8 cellular contexts compared by ENCODE assay signal in the genomic region with DNA sequence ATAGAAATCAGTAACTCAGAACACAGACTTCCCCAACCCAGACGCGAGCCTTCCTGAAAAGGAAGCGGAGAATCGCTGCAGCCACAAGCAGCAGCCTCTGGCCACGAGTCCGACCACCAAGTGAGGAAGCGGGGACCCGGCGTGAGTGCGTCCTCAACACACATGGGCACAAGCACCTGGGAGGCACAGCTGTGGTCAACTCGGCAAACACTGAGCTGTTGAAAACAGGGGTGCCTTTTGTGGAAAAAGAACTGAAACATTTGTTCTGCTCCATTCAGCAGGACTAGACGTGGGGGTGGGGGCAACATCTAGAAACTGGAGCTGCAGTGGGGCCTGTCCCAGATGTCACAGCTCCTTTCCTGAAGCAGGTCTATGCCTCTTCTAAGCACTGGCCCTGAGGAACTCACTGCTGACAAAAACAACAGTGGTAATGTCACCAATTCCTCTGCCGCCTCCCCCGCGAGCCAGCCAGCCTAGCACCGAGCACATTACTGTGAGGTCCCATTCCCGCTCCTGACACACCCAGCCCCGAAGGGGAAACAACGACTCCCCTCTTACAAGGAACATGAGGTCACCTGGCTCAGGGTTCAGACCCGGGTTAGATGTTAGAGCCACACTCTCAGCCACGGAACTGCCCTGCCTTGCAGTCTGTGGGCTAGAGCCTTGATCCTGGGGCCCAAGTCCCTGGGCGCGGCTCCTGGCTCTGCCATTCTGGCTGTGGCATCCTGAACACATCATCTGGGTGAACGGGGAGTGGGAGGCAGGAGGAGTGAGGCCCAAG. TPM values are rescaled to one million over a fixed set of nuclear protein-coding genes. Genes with fewer than 3 reads are reported as not detected.
DNase-seq lines count a peak whose midpoint lies in the region; ATAC-seq, FAIRE-seq and TF ChIP-seq lines count a peak whose summit lies in the region.

No MANE protein-coding gene starts in this region.

- FAIRE-seq in GM12891 (lab: Jason Lieb, UNC) = peak; percentile 90

- H3K4me3 Mint-ChIP-seq in natural killer cell treated with Interleukin-12 subunit alpha and Interleukin-12 subunit beta and Interleukin-15 and Interleukin-18, amount 100 ng/mL, for 72 hours = peak overlapping the region; percentile 74

- no peaks in the 10 kb centered on the region for H3K27me3 Mint-ChIP-seq in natural killer cell treated with Interleukin-12 subunit alpha and Interleukin-12 subunit beta and Interleukin-15 and Interleukin-18, amount 100 ng/mL, for 72 hours

- TF ChIP-seq POLR2A in GM12891 (IDR thresholded peaks at IDR 0.05; ENCODE audit: low read depth, low read length) (no peak), erythroblast (IDR thresholded peaks at IDR 0.05; ENCODE audit: low read length) (no peak)

- no peak for DNase-seq in GM12891 (ENCODE audit: insufficient read length, low spot score)
- DNase-seq in activated CD4-positive, alpha-beta T cell treated with anti-CD3 and anti-CD28 coated beads, Interleukin-2, amount 50 U/mL, for 1 hour = peak; percentile 46
- DNase-seq in natural killer cell treated with Interleukin-12 subunit alpha and Interleukin-12 subunit beta and Interleukin-15 and Interleukin-18, amount 100 ng/mL, for 72 hours (ENCODE audit: low spot score) = no peak
- no peak for DNase-seq in iPS-NIHi11 (ENCODE audit: low spot score)
- DNase-seq in erythroblast (lab: John Stamatoyannopoulos, UW) = no peak
- no peak for DNase-seq in NCI-H2081 (lab: John Stamatoyannopoulos, UW)
- DNase-seq in OCI-M2 (lab: John Stamatoyannopoulos, UW; ENCODE audit: unreplicated experiment) = no peak

- peak overlapping the region; percentile 55 to 78 for H3K27ac Mint-ChIP-seq in natural killer cell treated with Interleukin-12 subunit alpha and Interleukin-12 subunit beta and Interleukin-15 and Interleukin-18, amount 100 ng/mL, for 72 hours

- H3K9me3 Mint-ChIP-seq in natural killer cell treated with Interleukin-12 subunit alpha and Interleukin-12 subunit beta and Interleukin-15 and Interleukin-18, amount 100 ng/mL, for 72 hours = no peaks in the 10 kb centered on the region

- no peaks in the 10 kb centered on the region for H3K36me3 Mint-ChIP-seq in natural killer cell treated with Interleukin-12 subunit alpha and Interleukin-12 subunit beta and Interleukin-15 and Interleukin-18, amount 100 ng/mL, for 72 hours

- ATAC-seq in HG02870 (IDR thresholded peaks at IDR 0.05; ENCODE audit: unreplicated experiment) = peak; percentile 54
- no peak for ATAC-seq in natural killer cell treated with Interleukin-12 subunit alpha and Interleukin-12 subunit beta and Interleukin-15 and Interleukin-18, amount 100 ng/mL, for 72 hours

- H3K4me1 Mint-ChIP-seq in natural killer cell treated with Interleukin-12 subunit alpha and Interleukin-12 subunit beta and Interleukin-15 and Interleukin-18, amount 100 ng/mL, for 72 hours (ENCODE audit: low read depth in 2 of 2) = peaks cover 44 to 47% of the 10 kb centered on the region in 2 donors

TF ChIP-seq in GM12891, 5 proteins besides CTCF, POLR2A, EP300 and RAD21:
- TF ChIP-seq POLR2AphosphoS5 (IDR thresholded peaks at IDR 0.05; ENCODE audit: low read depth, low read length) (no peak), TAF1 (IDR thresholded peaks at IDR 0.05; ENCODE audit: low read depth, low read length) (no peak), SPI1 (IDR thresholded peaks at IDR 0.05; ENCODE audit: low read depth, low read length) (peak; percentile 72), POU2F2 (IDR thresholded peaks at IDR 0.05; ENCODE audit: low read depth, low read length) (no peak), PAX5 (IDR thresholded peaks at IDR 0.05; ENCODE audit: insufficient read depth, low read length, severe bottlenecking) (no peak)

RNA-seq across cellular contexts. Expression of a gene that starts 28.9 kb away (rescaled TPM):
- polyA plus RNA-seq in GM12891 (2012; ENCODE audit: low read depth, missing spikeins) = 1.9 TPM
- total RNA-seq in natural killer cell treated with Interleukin-12 subunit alpha and Interleukin-12 subunit beta and Interleukin-15 and Interleukin-18, amount 100 ng/mL, for 72 hours = 10 to 100 TPM in 1 of 2 donors, 1 to 10 TPM in 1; 7.3 to 12.0 TPM

RNA-seq across cellular contexts. Expression of a gene that starts 36.3 kb away (rescaled TPM):
- 81.9 TPM for polyA plus RNA-seq in GM12891 (2012; ENCODE audit: low read depth, missing spikeins)
- total RNA-seq in natural killer cell treated with Interleukin-12 subunit alpha and Interleukin-12 subunit beta and Interleukin-15 and Interleukin-18, amount 100 ng/mL, for 72 hours = 10 to 100 TPM; 37.7 to 50.4 TPM
